17 cellular contexts compared by ENCODE assay signal in genomic region chr15:78978601-78979179, GRCh38. TPM values are rescaled to one million over a fixed set of nuclear protein-coding genes. Genes with fewer than 3 reads are reported as not detected.
DNase-seq lines count a peak whose midpoint lies in the region; ATAC-seq, FAIRE-seq and TF ChIP-seq lines count a peak whose summit lies in the region.
"Had no signal": no experiment of that assay in that cellular context is flagged by ENCODE, and none has a peak within 500 bp of the region (broad histone marks: within the 10 kb centered on the region; RNA-seq: fewer than 3 reads in every experiment).

No MANE protein-coding gene starts in this region.

- no peaks in the 10 kb centered on the region for H3K23me2 ChIP-seq in H9 (ENCODE audit: insufficient read length, low read depth, low read length, poor library complexity, severe bottlenecking)

- no peaks in the 10 kb centered on the region for H3K79me2 ChIP-seq in H9 (ENCODE audit: insufficient read depth, low read length)
- H3K79me2 ChIP-seq in astrocyte (ENCODE audit: insufficient read depth, low read length): no peaks in the 10 kb centered on the region
- H3K79me2 ChIP-seq in neural progenitor cell (ENCODE audit: low read depth): no peaks in the 10 kb centered on the region
- no peaks in the 10 kb centered on the region for H3K79me2 ChIP-seq in GM23248 (ENCODE audit: insufficient read depth)

- no peak overlapping the region for H2BK12ac ChIP-seq in H9 (ENCODE audit: insufficient read length, low read depth, low read length)

- H3K27me3 ChIP-seq in H9 (ENCODE audit: insufficient read depth, low read length) (no peaks in the 10 kb centered on the region), astrocyte (ENCODE audit: insufficient read depth, low read length) (no peaks in the 10 kb centered on the region), neural progenitor cell (no peaks in the 10 kb centered on the region), GM23248 (replicated peaks; ENCODE audit: insufficient read depth) (no peaks in the 10 kb centered on the region)
- H3K27me3 ChIP-seq: suprapubic skin had no signal

- no peak overlapping the region for H3K23ac ChIP-seq in H9 (ENCODE audit: insufficient read length, low read depth, low read length)

- H3F3A ChIP-seq in neural progenitor cell (ENCODE audit: low read depth) (no peaks in the 10 kb centered on the region), GM23248 (ENCODE audit: insufficient read depth) (no peaks in the 10 kb centered on the region)

- H3K36me3 ChIP-seq in astrocyte (ENCODE audit: insufficient read depth, low read length): no peaks in the 10 kb centered on the region
- H3K36me3 ChIP-seq in neural progenitor cell: no peaks in the 10 kb centered on the region
- H3K36me3 ChIP-seq in GM23248 (ENCODE audit: low read depth): no peaks in the 10 kb centered on the region
- H3K36me3 ChIP-seq: suprapubic skin had no signal

- H2AFZ ChIP-seq in H9 (ENCODE audit: low read length) (no peak overlapping the region), astrocyte (ENCODE audit: low read depth, low read length) (peak overlapping the region; percentile 75), neural progenitor cell (replicated peaks) (no peak overlapping the region), GM23248 (no peak overlapping the region)

- H4K20me1 ChIP-seq in H9 (ENCODE audit: control insufficient read depth, insufficient read depth, insufficient read length): no peaks in the 10 kb centered on the region
- H4K20me1 ChIP-seq in astrocyte (ENCODE audit: insufficient read depth, low read length): no peaks in the 10 kb centered on the region
- H4K20me1 ChIP-seq in neural progenitor cell (ENCODE audit: low read depth): no peaks in the 10 kb centered on the region
- no peaks in the 10 kb centered on the region for H4K20me1 ChIP-seq in GM23248 (ENCODE audit: insufficient read depth)

- H3K9me3 Mint-ChIP-seq in H9: no peaks in the 10 kb centered on the region
- H3K9me3 Mint-ChIP-seq in astrocyte (ENCODE audit: unreplicated experiment): peaks cover 3% of the 10 kb centered on the region
- no peaks in the 10 kb centered on the region for H3K9me3 Mint-ChIP-seq in neural progenitor cell
- H3K9me3 Mint-ChIP-seq: activated naive CD4-positive, alpha-beta T cell treated with anti-CD3 and anti-CD28 coated beads, Interleukin-2, amount 10 ng/mL, durations not matched to agents 7 days and 5 days had no signal

- H3K36me3 Mint-ChIP-seq in H9 (ENCODE audit: insufficient read depth in 1 of 3, low read depth in 3 of 3): no peaks in the 10 kb centered on the region; a peak in 1 of 7 replicates
- H3K36me3 Mint-ChIP-seq in astrocyte (ENCODE audit: low read depth, unreplicated experiment): no peaks in the 10 kb centered on the region
- H3K36me3 Mint-ChIP-seq in neural progenitor cell: no peaks in the 10 kb centered on the region
- H3K36me3 Mint-ChIP-seq: activated naive CD4-positive, alpha-beta T cell treated with anti-CD3 and anti-CD28 coated beads, Interleukin-2, amount 10 ng/mL, durations not matched to agents 7 days and 5 days had no signal

- H3K4me2 ChIP-seq in H9 (ENCODE audit: insufficient read depth, insufficient read length, low read length): no peak overlapping the region
- no peak overlapping the region for H3K4me2 ChIP-seq in astrocyte (ENCODE audit: low read length)
- H3K4me2 ChIP-seq in neural progenitor cell: no peak overlapping the region
- H3K4me2 ChIP-seq in GM23248 (ENCODE audit: unreplicated experiment): no peak overlapping the region

- H3K27ac Mint-ChIP-seq in H9 (no peak overlapping the region), astrocyte (ENCODE audit: unreplicated experiment) (no peak overlapping the region), neural progenitor cell (peak overlapping the region; percentile 76)
- H3K27ac Mint-ChIP-seq: activated CD4-positive, alpha-beta T cell treated with anti-CD3 and anti-CD28 coated beads for 36 hours; activated naive CD4-positive, alpha-beta T cell treated with anti-CD3 and anti-CD28 coated beads, Interleukin-2, amount 10 ng/mL, durations not matched to agents 7 days and 5 days had no signal

- H3K9ac ChIP-seq in H9 (ENCODE audit: extremely low read depth, insufficient read length, low read length): no peak overlapping the region
- H3K9ac ChIP-seq in astrocyte (ENCODE audit: low read length): no peak overlapping the region
- H3K9ac ChIP-seq in neural progenitor cell: no peak overlapping the region
- no peak overlapping the region for H3K9ac ChIP-seq in GM23248

- H2BK15ac ChIP-seq in H9 (ENCODE audit: low read depth, low read length): no peak overlapping the region

- no peak overlapping the region for H3K4me3 ChIP-seq in astrocyte (ENCODE audit: insufficient read depth, low read depth, low read length)
- H3K4me3 ChIP-seq in neural progenitor cell: no peak overlapping the region
- no peak overlapping the region for H3K4me3 ChIP-seq in GM23248
- H3K4me3 ChIP-seq: coronary artery, suprapubic skin had no signal

- in situ Hi-C loops in GM23248 (cut with MboI): no loop called here

- no peaks in the 10 kb centered on the region for H3K4me1 ChIP-seq in H9 (ENCODE audit: insufficient read depth, low read length)
- no peaks in the 10 kb centered on the region for H3K4me1 ChIP-seq in astrocyte (ENCODE audit: insufficient read depth, low read length)
- no peaks in the 10 kb centered on the region for H3K4me1 ChIP-seq in neural progenitor cell
- no peaks in the 10 kb centered on the region for H3K4me1 ChIP-seq in GM23248 (ENCODE audit: insufficient read depth)

- no peaks in the 10 kb centered on the region for H3K79me1 ChIP-seq in H9 (ENCODE audit: insufficient read depth, low read depth, low read length, poor library complexity, severe bottlenecking)

- H2AK5ac ChIP-seq in H9 (ENCODE audit: insufficient read length, low read length): no peak overlapping the region

- H3T11ph ChIP-seq in H9 (ENCODE audit: low read length): no peak overlapping the region

- TF ChIP-seq CTCF in H9 (conservative IDR thresholded peaks at IDR 0.05): no peak
- no peak for TF ChIP-seq CTCF in astrocyte (IDR thresholded peaks at IDR 0.05; ENCODE audit: insufficient read depth, low read depth, low read length)
- no peak for TF ChIP-seq CTCF in neural progenitor cell (IDR thresholded peaks at IDR 0.05)

- DNase-seq in H9 (no peak), astrocyte (ENCODE audit: low read depth) (no peak), neural progenitor cell (ENCODE audit: low spot score) (no peak), GM23248 (no peak)
- DNase-seq: activated CD4-positive, alpha-beta T cell treated with anti-CD3 and anti-CD28 coated beads for 36 hours; activated CD8-positive, alpha-beta memory T cell treated with anti-CD3 and anti-CD28 coated beads, Interleukin-2, amount 50 U/mL, for 48 hours; activated naive CD4-positive, alpha-beta T cell treated with anti-CD3 and anti-CD28 coated beads, Interleukin-2, amount 10 ng/mL, durations not matched to agents 7 days and 5 days; foreskin fibroblast; KBM-7; left colon; NCI-H2081 treated with DMSO at 0.1 percent for 48 hours; NCI-H524 had no signal

- H3K4me3 Mint-ChIP-seq in H9: no peak overlapping the region
- no peak overlapping the region for H3K4me3 Mint-ChIP-seq in astrocyte (ENCODE audit: unreplicated experiment)
- H3K4me3 Mint-ChIP-seq in neural progenitor cell: no peak overlapping the region
- H3K4me3 Mint-ChIP-seq: activated CD4-positive, alpha-beta T cell treated with anti-CD3 and anti-CD28 coated beads for 36 hours; activated naive CD4-positive, alpha-beta T cell treated with anti-CD3 and anti-CD28 coated beads, Interleukin-2, amount 10 ng/mL, durations not matched to agents 7 days and 5 days had no signal

- H3K9me3 ChIP-seq in H9 (ENCODE audit: control insufficient read depth, low read depth, low read length) (no peaks in the 10 kb centered on the region), astrocyte (ENCODE audit: insufficient read depth, low read depth, low read length) (no peaks in the 10 kb centered on the region), neural progenitor cell (ENCODE audit: low read depth) (no peaks in the 10 kb centered on the region), GM23248 (ENCODE audit: low read depth) (no peaks in the 10 kb centered on the region)
- H3K9me3 ChIP-seq: suprapubic skin had no signal

- H3K27ac ChIP-seq in H9 (ENCODE audit: insufficient read length, low read depth, low read length) (no peak overlapping the region), astrocyte (ENCODE audit: low read depth, low read length) (no peak overlapping the region), neural progenitor cell (no peak overlapping the region), GM23248 (no peak overlapping the region)
- H3K27ac ChIP-seq: coronary artery, suprapubic skin had no signal

- no peak overlapping the region for H4K5ac ChIP-seq in H9 (ENCODE audit: insufficient read length, low read depth, low read length)

- H2BK5ac ChIP-seq in H9 (ENCODE audit: insufficient read length, low read length): no peak overlapping the region

- FAIRE-seq in astrocyte (lab: Jason Lieb, UNC): no peak

- no peak overlapping the region for H2BK120ac ChIP-seq in H9 (ENCODE audit: low read depth, low read length, poor library complexity, severe bottlenecking)

- ATAC-seq in GM18511 (IDR thresholded peaks at IDR 0.05; ENCODE audit: unreplicated experiment): no peak
- no peak for ATAC-seq in HG03045 (IDR thresholded peaks at IDR 0.05; ENCODE audit: unreplicated experiment)

- H4K8ac ChIP-seq in H9 (replicated peaks; ENCODE audit: insufficient read length, low read depth, low read length): no peak overlapping the region

- H3K4ac ChIP-seq in H9 (ENCODE audit: low read depth, low read length): no peak overlapping the region

- TF ChIP-seq POLR2A in GM10847 (IDR thresholded peaks at IDR 0.05; ENCODE audit: extremely low read depth, insufficient read length): peak; percentile 27

- H3K27me3 Mint-ChIP-seq in H9 (ENCODE audit: low read depth) (peaks cover 30% of the 10 kb centered on the region), astrocyte (ENCODE audit: low read depth, unreplicated experiment) (peaks cover 18% of the 10 kb centered on the region), neural progenitor cell (ENCODE audit: insufficient read depth, low read depth) (peaks cover 12% of the 10 kb centered on the region)

- H3K18ac ChIP-seq in H9 (ENCODE audit: insufficient read length, low read depth, low read length): peak overlapping the region; percentile 80

- H3K56ac ChIP-seq in H9 (ENCODE audit: insufficient read length, low read depth, low read length): no peak overlapping the region

- WGBS in H9 (ENCODE audit: extremely low coverage, insufficient read length, low lambda C conversion rate): no CpG with 5 or more reads among the region's 19 CpGs
- 88 to 91% methylated on average over 19 of the region's 19 CpGs for WGBS in GM23248 (ENCODE audit: low coverage in 1 of 2, low lambda C conversion rate in 2 of 2, missing lambda C conversion rate in 2 of 2), 2 experiments

- H4K91ac ChIP-seq in H9 (ENCODE audit: insufficient read length, low read depth, low read length): peak overlapping the region; percentile 10

- peaks cover 0 to 20% of the 10 kb centered on the region in 2 experiments; a peak in 3 of 4 replicates for H3K4me1 Mint-ChIP-seq in H9
- peaks cover 17% of the 10 kb centered on the region for H3K4me1 Mint-ChIP-seq in astrocyte (ENCODE audit: low read depth, unreplicated experiment)
- H3K4me1 Mint-ChIP-seq in neural progenitor cell: peaks cover 11% of the 10 kb centered on the region

- H2BK20ac ChIP-seq in H9 (ENCODE audit: low read depth, low read length, poor library complexity, severe bottlenecking): no peak overlapping the region

- H3K9me2 ChIP-seq in GM23248 (ENCODE audit: insufficient read depth): no peaks in the 10 kb centered on the region

- peak overlapping the region; percentile 80 for H3K14ac ChIP-seq in H9 (ENCODE audit: insufficient read depth, low read length)

RNA-seq across cellular contexts. Expression of gene CTSH, which starts 33.8 kb away (rescaled TPM):
- total RNA-seq in H9 (2021) (15.5 and 16.8 TPM in 2 replicates), astrocyte (4.1 and 5.7 TPM in 2 replicates), neural progenitor cell (ENCODE audit: low replicate concordance) (3.5 and 9.0 TPM in 2 replicates)
- 1.3 and 5.2 TPM in 2 replicates for total RNA-seq in GM23248 (2014; rRNA removed; shearing (Covaris generic))
- 1.7 and 2.5 TPM in 2 replicates for polyA plus RNA-seq in GM23248 (2016; fragmentation: Nextera tagmentation; extraction: Ambion mirVana)
